ENCODE assay signal across 15 cellular contexts in genomic region chrX:68936608-68937007, GRCh38.
DNase-seq lines count a peak whose midpoint lies in the region; ATAC-seq and TF ChIP-seq lines count a peak whose summit lies in the region.
"Had no signal": no experiment of that assay in that cellular context is flagged by ENCODE, and none has a peak within 500 bp of the region (broad histone marks: within the 10 kb centered on the region; RNA-seq: fewer than 3 reads in every experiment).

No MANE protein-coding gene starts in this region.

- no peaks in the 10 kb centered on the region for H3K36me3 Mint-ChIP-seq in progenitor cell of endocrine pancreas (ENCODE audit: insufficient read depth)

- H3K9ac ChIP-seq in colonic mucosa (ENCODE audit: low read depth in 2 of 2, low read length in 2 of 2), result no peak overlapping the region

- H3K36me3 ChIP-seq in BE2C (no peaks in the 10 kb centered on the region), colonic mucosa (no peaks in the 10 kb centered on the region)

- peaks cover 21% of the 10 kb centered on the region for H3K9me3 Mint-ChIP-seq in progenitor cell of endocrine pancreas (ENCODE audit: low read depth)

- no peaks in the 10 kb centered on the region for H3K27me3 ChIP-seq in BE2C
- no peaks in the 10 kb centered on the region for H3K27me3 ChIP-seq in colonic mucosa

- intact Hi-C loops in colonic mucosa (cut with DNase I), result no loop called here

- H3K4me1 ChIP-seq in BE2C (no peaks in the 10 kb centered on the region), colonic mucosa (no peaks in the 10 kb centered on the region)

- no peaks in the 10 kb centered on the region for H3K9me3 ChIP-seq in BE2C
- no peaks in the 10 kb centered on the region for H3K9me3 ChIP-seq in colonic mucosa

- no peak overlapping the region for H3K4me3 Mint-ChIP-seq in progenitor cell of endocrine pancreas (ENCODE audit: low read depth)

- TF ChIP-seq CTCF in fibroblast of villous mesenchyme (IDR thresholded peaks at IDR 0.05; ENCODE audit: insufficient read depth, low read depth, low read length), result no peak
- TF ChIP-seq CTCF in progenitor cell of endocrine pancreas (IDR thresholded peaks at IDR 0.05; ENCODE audit: unreplicated experiment), result no peak
- TF ChIP-seq CTCF in BE2C (IDR thresholded peaks at IDR 0.05; ENCODE audit: low read depth, low read length), result no peak
- TF ChIP-seq CTCF in colonic mucosa (IDR thresholded peaks at IDR 0.05), result no peak

- no peaks in the 10 kb centered on the region for H3K27me3 Mint-ChIP-seq in progenitor cell of endocrine pancreas

- H3K27ac ChIP-seq in colonic mucosa, result no peak overlapping the region

- no peak for ATAC-seq in GM21825 (IDR thresholded peaks at IDR 0.05; ENCODE audit: unreplicated experiment)
- ATAC-seq in HG02870 (IDR thresholded peaks at IDR 0.05; ENCODE audit: unreplicated experiment), result no peak

- no peaks in the 10 kb centered on the region for H3K4me1 Mint-ChIP-seq in progenitor cell of endocrine pancreas (ENCODE audit: low read depth)

- no peak overlapping the region for H3K4me3 ChIP-seq in fibroblast of villous mesenchyme (ENCODE audit: low read depth, low read length)
- no peak overlapping the region for H3K4me3 ChIP-seq in BE2C (ENCODE audit: low read depth, low read length)
- H3K4me3 ChIP-seq in colonic mucosa, result no peak overlapping the region

- peak overlapping the region; percentile 56 for H3K27ac Mint-ChIP-seq in progenitor cell of endocrine pancreas

- DNase-seq in Daoy (ENCODE audit: low read depth) (peak; percentile 70), SW480 (ENCODE audit: low spot score) (peak; percentile 70), fibroblast of villous mesenchyme (ENCODE audit: low read depth) (peak; percentile 69), progenitor cell of endocrine pancreas (ENCODE audit: low spot score, unreplicated experiment) (no peak), BE2C (no peak), colonic mucosa (no peak)
- DNase-seq: activated CD4-positive, CD25-positive, alpha-beta regulatory T cell; activated naive CD4-positive, alpha-beta T cell; DMS79; effector CD8-positive, alpha-beta T cell; left cardiac atrium; NCI-H1417 treated with DMSO at 0.1 percent for 48 hours; stimulated activated CD8-positive, alpha-beta memory T cell treated with anti-CD3 and anti-CD28 coated beads, Interleukin-4, amount 100 ng/mL, for 48 hours had no signal

Comparison
In these comparisons a context has a peak if more than half of its experiments do, and no peak if none do; other contexts are left out.
1. DNase-seq: peak in Daoy (single experiment), SW480 (single experiment) and fibroblast of villous mesenchyme (single experiment); none in progenitor cell of endocrine pancreas (single experiment), BE2C (single experiment) and colonic mucosa (single experiment).